Comparison of ENCODE assay signal across 21 cellular contexts in genomic region chr2:68171684-68172083, GRCh38. TPM values are rescaled to one million over a fixed set of nuclear protein-coding genes. Genes with fewer than 3 reads are reported as not detected.
DNase-seq lines count a peak whose midpoint lies in the region; ATAC-seq, FAIRE-seq and TF ChIP-seq lines count a peak whose summit lies in the region.
"Had no signal": no experiment of that assay in that cellular context is flagged by ENCODE, and none has a peak within 500 bp of the region (broad histone marks: within the 10 kb centered on the region; RNA-seq: fewer than 3 reads in every experiment).

No MANE protein-coding gene starts in this region.

- no peaks in the 10 kb centered on the region for H3K27me3 ChIP-seq in BLaER1
- no peaks in the 10 kb centered on the region for H3K27me3 ChIP-seq in H9 (ENCODE audit: insufficient read depth, low read length)
- no peaks in the 10 kb centered on the region for H3K27me3 ChIP-seq in neutrophil

- no peak overlapping the region for H2BK12ac ChIP-seq in H9 (ENCODE audit: insufficient read length, low read depth, low read length)

- no peak overlapping the region for H4K91ac ChIP-seq in H9 (ENCODE audit: insufficient read length, low read depth, low read length)

- H3K4me3 ChIP-seq in BLaER1 (no peak overlapping the region), neutrophil (ENCODE audit: low read depth in 1 of 2, low read length in 1 of 2) (no peak overlapping the region)
- H3K4me3 ChIP-seq: GM23248 had no signal

- peak overlapping the region; percentile 87 for H4K8ac ChIP-seq in H9 (replicated peaks; ENCODE audit: insufficient read length, low read depth, low read length)

- TF ChIP-seq CTCF in H9 (conservative IDR thresholded peaks at IDR 0.05) (no peak), neutrophil (IDR thresholded peaks at IDR 0.05) (no peak)

- no peak for FAIRE-seq in RCC 7860 (lab: Jason Lieb, UNC)
- FAIRE-seq: D721Med, GM12892, GM19239, H1 had no signal

- no peak overlapping the region for H3K4ac ChIP-seq in H9 (ENCODE audit: low read depth, low read length)

- H2BK20ac ChIP-seq in H9 (ENCODE audit: low read depth, low read length, poor library complexity, severe bottlenecking): no peak overlapping the region

- no peak overlapping the region for H2BK120ac ChIP-seq in H9 (ENCODE audit: low read depth, low read length, poor library complexity, severe bottlenecking)

- H3K18ac ChIP-seq in H9 (ENCODE audit: insufficient read length, low read depth, low read length): no peak overlapping the region

- H3K9me3 ChIP-seq in BLaER1 (no peaks in the 10 kb centered on the region), H9 (ENCODE audit: control insufficient read depth, low read depth, low read length) (no peaks in the 10 kb centered on the region), neutrophil (no peaks in the 10 kb centered on the region)

- H2BK15ac ChIP-seq in H9 (ENCODE audit: low read depth, low read length): no peak overlapping the region

- H3K4me2 ChIP-seq in BLaER1 (peak overlapping the region; percentile 7; the same call in 1 of the 2 replicates), H9 (ENCODE audit: insufficient read depth, insufficient read length, low read length) (no peak overlapping the region)

- no peak overlapping the region for H3K4me3 Mint-ChIP-seq in H9
- H3K4me3 Mint-ChIP-seq: CD4-positive, CD25-positive, alpha-beta regulatory T cell; CD8-positive, alpha-beta T cell; HFFc6 had no signal

- no peak overlapping the region for H4K5ac ChIP-seq in H9 (ENCODE audit: insufficient read length, low read depth, low read length)

- no peak overlapping the region for H2AK5ac ChIP-seq in H9 (ENCODE audit: insufficient read length, low read length)

- WGBS in H9 (ENCODE audit: extremely low coverage, insufficient read length, low lambda C conversion rate): 100% methylated on average over 1 of the region's 4 CpGs

- H3K27ac ChIP-seq in BLaER1 (no peak overlapping the region), H9 (ENCODE audit: insufficient read length, low read depth, low read length) (no peak overlapping the region), neutrophil (peak overlapping the region; percentile 73)
- H3K27ac ChIP-seq: C4-2B, GM23248 had no signal

- no peak overlapping the region for H2AFZ ChIP-seq in H9 (ENCODE audit: low read length)
- H2AFZ ChIP-seq: GM23248 had no signal

- no peak overlapping the region for H3K27ac Mint-ChIP-seq in H9
- H3K27ac Mint-ChIP-seq: CD8-positive, alpha-beta T cell; HFFc6 had no signal

- no peak overlapping the region for H3K56ac ChIP-seq in H9 (ENCODE audit: insufficient read length, low read depth, low read length)

- H3K9ac ChIP-seq in BLaER1: no peak overlapping the region
- H3K9ac ChIP-seq in H9 (ENCODE audit: extremely low read depth, insufficient read length, low read length): no peak overlapping the region
- H3K9ac ChIP-seq: GM23248 had no signal

- ATAC-seq in GM18519 (IDR thresholded peaks at IDR 0.05; ENCODE audit: low FRiP score, unreplicated experiment): no peak
- ATAC-seq: CD8-positive, alpha-beta T cell; HCT116 had no signal

- peaks cover 12 to 52% (median 24%) of the 10 kb centered on the region in 3 experiments; a peak in 6 of 7 replicates for H3K36me3 Mint-ChIP-seq in H9 (ENCODE audit: insufficient read depth in 1 of 3, low read depth in 3 of 3)

- no peaks in the 10 kb centered on the region for H3K79me2 ChIP-seq in H9 (ENCODE audit: insufficient read depth, low read length)

- peaks cover 33% of the 10 kb centered on the region for H3K4me1 ChIP-seq in BLaER1
- no peaks in the 10 kb centered on the region for H3K4me1 ChIP-seq in H9 (ENCODE audit: insufficient read depth, low read length)
- peaks cover 28 to 45% of the 10 kb centered on the region in 2 experiments for H3K4me1 ChIP-seq in neutrophil (ENCODE audit: control insufficient read depth in 1 of 2, insufficient read depth in 1 of 2, low read depth in 1 of 2, low read length in 1 of 2)

- no peak overlapping the region for H3K23ac ChIP-seq in H9 (ENCODE audit: insufficient read length, low read depth, low read length)

- H3K36me3 ChIP-seq in BLaER1 (peaks cover 92% of the 10 kb centered on the region), neutrophil (no peaks in the 10 kb centered on the region)

- H3K4me1 Mint-ChIP-seq in H9: no peaks in the 10 kb centered on the region

- peaks cover 73% of the 10 kb centered on the region for H4K20me1 ChIP-seq in BLaER1
- H4K20me1 ChIP-seq in H9 (ENCODE audit: control insufficient read depth, insufficient read depth, insufficient read length): peaks cover 2% of the 10 kb centered on the region

- no peaks in the 10 kb centered on the region for H3K27me3 Mint-ChIP-seq in H9 (ENCODE audit: low read depth)
- H3K27me3 Mint-ChIP-seq: CD4-positive, CD25-positive, alpha-beta regulatory T cell had no signal

- DNase-seq in H9 (no peak), RKO (ENCODE audit: low spot score) (peak; percentile 20), RCC 7860 (ENCODE audit: low spot score) (no peak)
- DNase-seq: CD4-positive, CD25-positive, alpha-beta regulatory T cell; CD8-positive, alpha-beta T cell; DMS 273 treated with DMSO at 0.1 percent for 48 hours; DMS79; EL; GDM1; GM23248; H7; HFFc6 had no signal

- no peak overlapping the region for H3T11ph ChIP-seq in H9 (ENCODE audit: low read length)

- no peak overlapping the region for H2BK5ac ChIP-seq in H9 (ENCODE audit: insufficient read length, low read length)

- no peaks in the 10 kb centered on the region for H3K23me2 ChIP-seq in H9 (ENCODE audit: insufficient read length, low read depth, low read length, poor library complexity, severe bottlenecking)

- H3K14ac ChIP-seq in H9 (ENCODE audit: insufficient read depth, low read length): no peak overlapping the region

- H3K79me1 ChIP-seq in H9 (ENCODE audit: insufficient read depth, low read depth, low read length, poor library complexity, severe bottlenecking): no peaks in the 10 kb centered on the region

- no peaks in the 10 kb centered on the region for H3K9me3 Mint-ChIP-seq in H9
- H3K9me3 Mint-ChIP-seq: CD4-positive, CD25-positive, alpha-beta regulatory T cell; CD8-positive, alpha-beta T cell; HFFc6 had no signal

RNA-seq across cellular contexts. Expression of gene PNO1, which starts 14.0 kb away (rescaled TPM):
- total RNA-seq in H9 (2021): 46.4 and 46.5 TPM in 2 replicates
